Comparison of ENCODE assay signal across 10 cellular contexts in the genomic region with DNA sequence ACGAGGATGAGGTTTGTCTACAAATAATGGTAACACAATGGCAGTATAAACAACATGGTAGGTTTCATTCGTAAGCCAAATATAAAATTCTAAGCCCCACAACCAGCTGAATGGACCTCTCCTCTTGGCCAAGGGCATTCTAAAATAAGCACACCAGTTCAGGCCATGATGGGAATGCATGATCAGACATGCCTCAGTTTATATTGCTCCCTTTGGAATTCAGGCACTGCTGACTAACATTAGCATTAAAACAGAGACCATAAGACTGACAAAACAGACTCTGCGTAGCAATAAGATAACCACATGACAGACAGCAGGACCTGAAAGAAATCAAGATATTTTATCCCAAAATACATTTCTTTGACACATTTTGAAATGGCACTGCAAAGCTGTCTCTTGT.
DNase-seq lines count a peak whose midpoint lies in the region; ATAC-seq lines count a peak whose summit lies in the region.
"Had no signal": no experiment of that assay in that cellular context is flagged by ENCODE, and none has a peak within 500 bp of the region (broad histone marks: within the 10 kb centered on the region; RNA-seq: fewer than 3 reads in every experiment).

No MANE protein-coding gene starts in this region.

- peak overlapping the region; percentile 85 for H3K4me3 Mint-ChIP-seq in natural killer cell treated with Interleukin-12 subunit alpha and Interleukin-12 subunit beta and Interleukin-15 and Interleukin-18, amount 100 ng/mL, for 72 hours

- no peaks in the 10 kb centered on the region for H4K20me1 ChIP-seq in BLaER1

- peak overlapping the region; percentile 79 for H3K4me2 ChIP-seq in BLaER1
- H3K4me2 ChIP-seq: KMS-11 had no signal

- H3K4me1 ChIP-seq in BLaER1 (peaks cover 66% of the 10 kb centered on the region), HUES48 (ENCODE audit: control insufficient read depth, insufficient read depth, low read length) (peaks cover 29% of the 10 kb centered on the region)

- H3K36me3 ChIP-seq in BLaER1 = no peaks in the 10 kb centered on the region
- no peaks in the 10 kb centered on the region for H3K36me3 ChIP-seq in HUES48 (ENCODE audit: control insufficient read depth, insufficient read depth, low read length)

- H3K27ac Mint-ChIP-seq in natural killer cell treated with Interleukin-12 subunit alpha and Interleukin-12 subunit beta and Interleukin-15 and Interleukin-18, amount 100 ng/mL, for 72 hours = peak overlapping the region; percentile 86 to 96

- H3K27me3 ChIP-seq in BLaER1 (no peaks in the 10 kb centered on the region), HUES48 (ENCODE audit: control insufficient read depth, insufficient read depth, low read length) (no peaks in the 10 kb centered on the region)

- H3K27me3 Mint-ChIP-seq in natural killer cell treated with Interleukin-12 subunit alpha and Interleukin-12 subunit beta and Interleukin-15 and Interleukin-18, amount 100 ng/mL, for 72 hours = no peaks in the 10 kb centered on the region

- H3K36me3 Mint-ChIP-seq in natural killer cell treated with Interleukin-12 subunit alpha and Interleukin-12 subunit beta and Interleukin-15 and Interleukin-18, amount 100 ng/mL, for 72 hours = no peaks in the 10 kb centered on the region

- H3K9me3 Mint-ChIP-seq in natural killer cell treated with Interleukin-12 subunit alpha and Interleukin-12 subunit beta and Interleukin-15 and Interleukin-18, amount 100 ng/mL, for 72 hours = no peaks in the 10 kb centered on the region

- DNase-seq in caudate nucleus (lab: John Stamatoyannopoulos, UW) (no peak), cortex of kidney (lab: John Stamatoyannopoulos, UW) (no peak), DMS53 treated with DMSO at 0.1 percent for 48 hours (lab: John Stamatoyannopoulos, UW; ENCODE audit: unreplicated experiment) (no peak), A172 (ENCODE audit: low spot score) (no peak)
- DNase-seq in natural killer cell treated with Interleukin-12 subunit alpha and Interleukin-12 subunit beta and Interleukin-15 and Interleukin-18, amount 100 ng/mL, for 72 hours (ENCODE audit: low spot score) = no peak
- DNase-seq: PC-3 had no signal

- H3K9ac ChIP-seq in BLaER1 (no peak overlapping the region), HUES48 (ENCODE audit: low read depth, low read length) (no peak overlapping the region)
- H3K9ac ChIP-seq: KMS-11 had no signal

- H3K27ac ChIP-seq in BLaER1 (no peak overlapping the region), HUES48 (ENCODE audit: low read depth, low read length) (peak overlapping the region; percentile 16), caudate nucleus (ENCODE audit: low read depth, low read length) (peak overlapping the region; percentile 74)
- H3K27ac ChIP-seq: KMS-11 had no signal

- ATAC-seq in natural killer cell treated with Interleukin-12 subunit alpha and Interleukin-12 subunit beta and Interleukin-15 and Interleukin-18, amount 100 ng/mL, for 72 hours = no peak
- no peak for ATAC-seq in HG03196 (IDR thresholded peaks at IDR 0.05; ENCODE audit: unreplicated experiment)
- ATAC-seq: PC-3 had no signal

- H3K4me3 ChIP-seq in BLaER1 (no peak overlapping the region), HUES48 (ENCODE audit: low read depth, low read length) (no peak overlapping the region)

- H3K9me3 ChIP-seq in BLaER1 (no peaks in the 10 kb centered on the region; the same call in 1 of the 2 replicates), HUES48 (ENCODE audit: control insufficient read depth, insufficient read depth, low read length) (no peaks in the 10 kb centered on the region)

- peaks cover 44 to 54% of the 10 kb centered on the region in 2 donors for H3K4me1 Mint-ChIP-seq in natural killer cell treated with Interleukin-12 subunit alpha and Interleukin-12 subunit beta and Interleukin-15 and Interleukin-18, amount 100 ng/mL, for 72 hours (ENCODE audit: low read depth in 2 of 2)
